23 cellular contexts compared by ENCODE assay signal in the genomic region with DNA sequence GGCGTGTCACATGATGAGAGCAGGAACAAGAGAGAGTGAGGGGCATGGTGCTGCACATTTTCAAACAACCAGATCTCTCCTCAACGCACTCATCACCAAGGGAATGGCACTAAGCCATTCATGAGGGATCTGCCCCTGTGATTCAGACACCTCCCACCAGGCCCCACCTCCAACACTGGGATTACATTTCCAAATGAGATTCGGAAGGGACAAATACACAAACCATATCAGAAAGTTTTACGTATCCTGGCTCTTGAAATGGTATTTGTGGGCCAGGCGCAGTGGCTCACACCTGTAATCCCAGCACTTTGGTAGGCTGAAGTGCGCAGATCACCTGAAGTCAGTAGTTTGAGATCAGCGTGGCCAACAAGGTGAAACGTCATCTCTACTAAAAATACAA.
DNase-seq lines count a peak whose midpoint lies in the region; ATAC-seq, FAIRE-seq and TF ChIP-seq lines count a peak whose summit lies in the region.
"Had no signal": no experiment of that assay in that cellular context is flagged by ENCODE, and none has a peak within 500 bp of the region (broad histone marks: within the 10 kb centered on the region; RNA-seq: fewer than 3 reads in every experiment).

No MANE protein-coding gene starts in this region.

- H3K27ac ChIP-seq in ascending aorta (peak overlapping the region; percentile 80 to 83), lower lobe of right lung (peak overlapping the region; percentile 85), substantia nigra (ENCODE audit: low read depth, low read length, poor library complexity, severe bottlenecking) (peak overlapping the region; percentile 79)

- H3K9me3 ChIP-seq in ascending aorta (no peaks in the 10 kb centered on the region), lower lobe of right lung (no peaks in the 10 kb centered on the region)
- H3K9me3 ChIP-seq: BLaER1, Peyer's patch, transverse colon had no signal

- intact Hi-C loops in ascending aorta (cut with DNase I) (loop anchor here (10.0 kb wide), 1 partner anchor 371 kb away; no protein-coding TSS in a partner anchor), lower lobe of right lung (cut with DNase I) (no loop called here)

- DNase-seq in GM19239 (ENCODE audit: insufficient read length, low spot score) (no peak), ascending aorta (ENCODE audit: low spot score in 2 of 2) (no peak), lower lobe of right lung (no peak), substantia nigra (lab: John Stamatoyannopoulos, UW) (no peak), D721Med (ENCODE audit: insufficient read length, low spot score) (no peak), HCEC 1CT (no peak)
- DNase-seq: activated CD4-positive, alpha-beta T cell treated with anti-CD3 and anti-CD28 coated beads, Interleukin-2, amount 10 ng/mL, durations not matched to agents 7 days and 5 days; activated gamma-delta T cell treated with Interleukin-2 at 50 U/mL for 16 hours; activated T-cell treated with anti-CD3 and anti-CD28 coated beads, Interleukin-2, amount 50 U/mL, for 4 hours; COR-L47; DMS79; effector CD4-positive, alpha-beta T cell; GF-D8; left ventricle myocardium superior; NCI-H1105; NCI-H1930; NCI-H2227 treated with DMSO at 0.1 percent for 48 hours; Peyer's patch; stimulated activated naive CD8-positive, alpha-beta T cell treated with anti-CD3 and anti-CD28 coated beads, Interleukin-15, Interleukin-2, amounts not matched to agents 100 U/mL and 50 U/mL, for 24 hours; transverse colon had no signal

- TF ChIP-seq CTCF in ascending aorta (IDR thresholded peaks at IDR 0.05) = no peak
- TF ChIP-seq CTCF in lower lobe of right lung (IDR thresholded peaks at IDR 0.05) = no peak
- no peak for TF ChIP-seq CTCF in D721Med (IDR thresholded peaks at IDR 0.05; ENCODE audit: insufficient read depth, missing control alignments)

- H3K4me1 ChIP-seq in ascending aorta (peaks cover 20 to 58% of the 10 kb centered on the region in 2 donors), lower lobe of right lung (peaks cover 64% of the 10 kb centered on the region)

- H3K27me3 ChIP-seq in ascending aorta (no peaks in the 10 kb centered on the region), lower lobe of right lung (ENCODE audit: low read depth) (no peaks in the 10 kb centered on the region)
- H3K27me3 ChIP-seq: BLaER1, Peyer's patch, transverse colon had no signal

- FAIRE-seq in GM19239 (lab: Jason Lieb, UNC) (peak; percentile 64), D721Med (lab: Jason Lieb, UNC) (no peak)

- ATAC-seq in lower lobe of right lung (no peak), HG03457 (IDR thresholded peaks at IDR 0.05; ENCODE audit: unreplicated experiment) (no peak), HG03196 (IDR thresholded peaks at IDR 0.05; ENCODE audit: unreplicated experiment) (no peak)
- ATAC-seq: activated T-cell treated with anti-CD3 and anti-CD28 coated beads, Interleukin-2, amount 50 U/mL, for 4 hours; left ventricle myocardium superior; stimulated activated naive CD8-positive, alpha-beta T cell treated with anti-CD3 and anti-CD28 coated beads, Interleukin-15, Interleukin-2, amounts not matched to agents 100 U/mL and 50 U/mL, for 24 hours had no signal

- H3K36me3 ChIP-seq in ascending aorta (peaks cover 5 to 6% of the 10 kb centered on the region in 2 donors), lower lobe of right lung (no peaks in the 10 kb centered on the region)
- H3K36me3 ChIP-seq: transverse colon had no signal

- no peak overlapping the region for H3K4me3 ChIP-seq in ascending aorta
- H3K4me3 ChIP-seq in lower lobe of right lung = no peak overlapping the region
- H3K4me3 ChIP-seq: BLaER1, Peyer's patch, transverse colon had no signal
